In genomic region chr2:167719410-167719809, GRCh38 we compare ENCODE assay signal across 9 cellular contexts.
"Had no signal": no experiment of that assay in that cellular context is flagged by ENCODE, and none has a peak within 500 bp of the region (broad histone marks: within the 10 kb centered on the region; RNA-seq: fewer than 3 reads in every experiment).

No MANE protein-coding gene starts in this region.

- H3K4me2 ChIP-seq: GM23338 had no signal

- H3K36me3 ChIP-seq: HAP-1 had no signal

- H3K27ac ChIP-seq: GM23248 had no signal

- H2AFZ ChIP-seq: GM23248, GM23338 had no signal

- DNase-seq: GM23248, GOT3, H7, H9, HCEC 1CT, HFFc6 had no signal

- H3K9ac ChIP-seq: GM23248 had no signal

- H3K27ac Mint-ChIP-seq: H9, HFFc6 had no signal

- H3K4me3 ChIP-seq: GM23248, GM23338, HAP-1 had no signal

- ATAC-seq: GM23338, HCT116 had no signal

- H3K9me3 Mint-ChIP-seq: GM23338, H9 had no signal

- H3K4me3 Mint-ChIP-seq: GM23338, H9, HFFc6 had no signal

- H3K9me3 ChIP-seq: HAP-1 had no signal
